Comparison of ENCODE assay signal across 1 cellular context in genomic region chr15:70240082-70240481, GRCh38.
TF ChIP-seq lines count a peak whose summit lies in the region.

No MANE protein-coding gene starts in this region.

TF ChIP-seq in GM12878, 131 proteins besides CTCF, POLR2A, EP300 and RAD21 (continued from another document):
- TF ChIP-seq ZBTB40 (IDR thresholded peaks at IDR 0.05; ENCODE audit: borderline replicate concordance) = no peak
